Comparison of ENCODE assay signal across 1 cellular context in the genomic region with DNA sequence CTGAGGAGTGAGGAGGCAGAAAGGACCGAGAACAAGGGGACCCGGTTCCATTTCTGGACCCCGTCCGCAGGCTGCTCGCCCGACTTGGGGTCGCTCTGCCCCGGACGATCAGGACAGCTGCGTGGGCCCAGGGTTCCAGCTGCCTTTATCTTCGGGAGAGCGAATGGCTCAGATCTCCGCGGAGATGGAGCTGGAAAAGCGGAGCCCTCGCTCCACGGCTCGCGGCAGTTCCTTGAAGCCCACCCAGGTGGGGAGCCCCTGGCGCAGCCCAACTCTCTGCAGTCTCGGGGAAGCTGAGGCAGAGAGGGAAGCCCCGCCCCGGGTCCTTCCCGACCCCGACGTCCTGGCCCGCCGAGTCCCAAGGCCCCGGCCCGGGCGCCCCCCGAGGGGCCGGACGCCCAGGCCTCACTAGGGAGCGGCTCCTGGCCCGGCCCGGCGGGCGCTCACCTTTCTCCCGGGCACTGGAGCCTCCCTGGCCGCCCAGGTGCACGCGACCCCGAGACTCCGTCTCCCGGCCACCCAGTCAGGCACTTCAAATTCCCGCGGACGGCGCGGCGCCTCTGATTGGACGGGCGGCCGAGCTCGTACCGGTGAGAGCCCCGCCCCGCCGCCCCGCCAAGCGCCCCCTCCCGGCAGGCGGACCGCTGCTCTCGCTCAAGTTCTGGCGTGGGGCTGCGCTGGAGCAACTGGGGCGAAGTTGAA.
TF ChIP-seq lines count a peak whose summit lies in the region.

No MANE protein-coding gene starts in this region.

TF ChIP-seq in HEK293, 187 proteins besides CTCF, POLR2A, EP300 and RAD21 (continued from another document and continues in another):
- TF ChIP-seq ZNF768 (tag by site-specific recombination; IDR thresholded peaks at IDR 0.05) (no peak), ZNF600 (tag by site-specific recombination; IDR thresholded peaks at IDR 0.05) (peak; percentile 68; the same call in 1 of the 2 replicates), ZNF121 (tag by site-specific recombination; IDR thresholded peaks at IDR 0.05) (no peak), ZNF561 (tag by site-specific recombination; IDR thresholded peaks at IDR 0.05; ENCODE audit: borderline replicate concordance) (peak; percentile 85), HOXA7 (CRISPR knock-in tag; IDR thresholded peaks at IDR 0.05; ENCODE audit: borderline replicate concordance) (no peak), ZFHX2 (tag by site-specific recombination; conservative IDR thresholded peaks at IDR 0.05) (peak; percentile 23; the same call in 1 of the 2 replicates), KLF9 (tag by site-specific recombination; IDR thresholded peaks at IDR 0.05; ENCODE audit: low read depth) (peak; percentile 68), SP3 (tag by site-specific recombination; IDR thresholded peaks at IDR 0.05) (peak; percentile 69), ZNF324 (tag by site-specific recombination; IDR thresholded peaks at IDR 0.05) (no peak), ZNF626 (tag by site-specific recombination; IDR thresholded peaks at IDR 0.05) (no peak), OVOL3 (tag by site-specific recombination; IDR thresholded peaks at IDR 0.05) (no peak), ZNF133 (tag by site-specific recombination; IDR thresholded peaks at IDR 0.05) (no peak), ZIC2 (tag by site-specific recombination; IDR thresholded peaks at IDR 0.05) (peak; percentile 67), KLF7 (tag by site-specific recombination; IDR thresholded peaks at IDR 0.05; ENCODE audit: borderline replicate concordance) (peak; percentile 56; the same call in 1 of the 2 replicates), SP2 (tag by site-specific recombination; IDR thresholded peaks at IDR 0.05) (peak; percentile 74), ZNF585B (tag by site-specific recombination; IDR thresholded peaks at IDR 0.05) (no peak), ZBTB20 (tag by site-specific recombination; IDR thresholded peaks at IDR 0.05) (peak; percentile 39; the same call in 1 of the 2 replicates), KLF10 (tag by site-specific recombination; IDR thresholded peaks at IDR 0.05) (peak; percentile 45; the same call in 1 of the 2 replicates), ZNF830 (tag by site-specific recombination; IDR thresholded peaks at IDR 0.05; ENCODE audit: low read depth) (no peak), ZNF76 (tag by site-specific recombination; IDR thresholded peaks at IDR 0.05; ENCODE audit: borderline replicate concordance, low read depth) (peak; percentile 44; the same call in 1 of the 2 replicates), ZNF548 (tag by site-specific recombination; IDR thresholded peaks at IDR 0.05) (no peak), ZBTB21 (tag by site-specific recombination; IDR thresholded peaks at IDR 0.05) (peak; percentile 46; the same call in 1 of the 2 replicates), ZNF2 (tag by site-specific recombination; IDR thresholded peaks at IDR 0.05) (no peak; the same call in 1 of the 2 replicates)
- TF ChIP-seq, protein P1, sequence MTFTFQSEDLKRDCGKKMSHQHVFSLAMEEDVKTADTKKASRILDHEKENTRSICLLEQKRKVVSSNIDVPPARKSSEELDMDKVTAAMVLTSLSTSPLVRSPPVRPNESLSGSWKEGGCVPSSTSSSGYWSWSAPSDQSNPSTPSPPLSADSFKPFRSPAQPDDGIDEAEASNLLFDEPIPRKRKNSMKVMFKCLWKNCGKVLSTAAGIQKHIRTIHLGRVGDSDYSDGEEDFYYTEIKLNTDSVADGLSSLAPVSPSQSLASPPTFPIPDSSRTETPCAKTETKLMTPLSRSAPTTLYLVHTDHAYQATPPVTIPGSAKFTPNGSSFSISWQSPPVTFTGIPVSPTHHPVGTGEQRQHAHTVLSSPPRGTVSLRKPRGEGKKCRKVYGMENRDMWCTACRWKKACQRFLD (tag by site-specific recombination; IDR thresholded peaks at IDR 0.05), result 0 out of 2 replicates have a peak, but pooled peaks have one; percentile 20
- TF ChIP-seq, protein P2, sequence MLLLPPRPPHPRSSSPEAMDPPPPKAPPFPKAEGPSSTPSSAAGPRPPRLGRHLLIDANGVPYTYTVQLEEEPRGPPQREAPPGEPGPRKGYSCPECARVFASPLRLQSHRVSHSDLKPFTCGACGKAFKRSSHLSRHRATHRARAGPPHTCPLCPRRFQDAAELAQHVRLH (tag by site-specific recombination; IDR thresholded peaks at IDR 0.05), result peak; percentile 62; the same call in 1 of the 2 replicates
- TF ChIP-seq, protein P3, sequence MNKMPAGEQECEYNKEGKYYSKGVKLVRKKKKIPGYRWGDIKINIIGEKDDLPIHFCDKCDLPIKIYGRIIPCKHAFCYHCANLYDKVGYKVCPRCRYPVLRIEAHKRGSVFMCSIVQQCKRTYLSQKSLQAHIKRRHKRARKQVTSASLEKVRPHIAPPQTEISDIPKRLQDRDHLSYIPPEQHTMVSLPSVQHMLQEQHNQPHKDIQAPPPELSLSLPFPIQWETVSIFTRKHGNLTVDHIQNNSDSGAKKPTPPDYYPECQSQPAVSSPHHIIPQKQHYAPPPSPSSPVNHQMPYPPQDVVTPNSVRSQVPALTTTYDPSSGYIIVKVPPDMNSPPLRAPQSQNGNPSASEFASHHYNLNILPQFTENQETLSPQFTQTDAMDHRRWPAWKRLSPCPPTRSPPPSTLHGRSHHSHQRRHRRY (tag by site-specific recombination; IDR thresholded peaks at IDR 0.05), result no peak
- TF ChIP-seq, protein P4, sequence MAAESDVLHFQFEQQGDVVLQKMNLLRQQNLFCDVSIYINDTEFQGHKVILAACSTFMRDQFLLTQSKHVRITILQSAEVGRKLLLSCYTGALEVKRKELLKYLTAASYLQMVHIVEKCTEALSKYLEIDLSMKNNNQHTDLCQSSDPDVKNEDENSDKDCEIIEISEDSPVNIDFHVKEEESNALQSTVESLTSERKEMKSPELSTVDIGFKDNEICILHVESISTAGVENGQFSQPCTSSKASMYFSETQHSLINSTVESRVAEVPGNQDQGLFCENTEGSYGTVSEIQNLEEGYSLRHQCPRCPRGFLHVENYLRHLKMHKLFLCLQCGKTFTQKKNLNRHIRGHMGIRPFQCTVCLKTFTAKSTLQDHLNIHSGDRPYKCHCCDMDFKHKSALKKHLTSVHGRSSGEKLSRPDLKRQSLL (tag by site-specific recombination; IDR thresholded peaks at IDR 0.05), result peak; percentile 81
- TF ChIP-seq, protein P5, sequence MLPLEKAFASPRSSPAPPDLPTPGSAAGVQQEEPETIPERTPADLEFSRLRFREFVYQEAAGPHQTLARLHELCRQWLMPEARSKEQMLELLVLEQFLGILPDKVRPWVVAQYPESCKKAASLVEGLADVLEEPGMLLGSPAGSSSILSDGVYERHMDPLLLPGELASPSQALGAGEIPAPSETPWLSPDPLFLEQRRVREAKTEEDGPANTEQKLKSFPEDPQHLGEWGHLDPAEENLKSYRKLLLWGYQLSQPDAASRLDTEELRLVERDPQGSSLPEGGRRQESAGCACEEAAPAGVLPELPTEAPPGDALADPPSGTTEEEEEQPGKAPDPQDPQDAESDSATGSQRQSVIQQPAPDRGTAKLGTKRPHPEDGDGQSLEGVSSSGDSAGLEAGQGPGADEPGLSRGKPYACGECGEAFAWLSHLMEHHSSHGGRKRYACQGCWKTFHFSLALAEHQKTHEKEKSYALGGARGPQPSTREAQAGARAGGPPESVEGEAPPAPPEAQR (tag by site-specific recombination; IDR thresholded peaks at IDR 0.05), result no peak
- TF ChIP-seq, protein P6, sequence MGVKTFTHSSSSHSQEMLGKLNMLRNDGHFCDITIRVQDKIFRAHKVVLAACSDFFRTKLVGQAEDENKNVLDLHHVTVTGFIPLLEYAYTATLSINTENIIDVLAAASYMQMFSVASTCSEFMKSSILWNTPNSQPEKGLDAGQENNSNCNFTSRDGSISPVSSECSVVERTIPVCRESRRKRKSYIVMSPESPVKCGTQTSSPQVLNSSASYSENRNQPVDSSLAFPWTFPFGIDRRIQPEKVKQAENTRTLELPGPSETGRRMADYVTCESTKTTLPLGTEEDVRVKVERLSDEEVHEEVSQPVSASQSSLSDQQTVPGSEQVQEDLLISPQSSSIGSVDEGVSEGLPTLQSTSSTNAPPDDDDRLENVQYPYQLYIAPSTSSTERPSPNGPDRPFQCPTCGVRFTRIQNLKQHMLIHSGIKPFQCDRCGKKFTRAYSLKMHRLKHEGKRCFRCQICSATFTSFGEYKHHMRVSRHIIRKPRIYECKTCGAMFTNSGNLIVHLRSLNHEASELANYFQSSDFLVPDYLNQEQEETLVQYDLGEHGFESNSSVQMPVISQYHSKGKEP (tag by site-specific recombination; IDR thresholded peaks at IDR 0.05), result peak; percentile 49; the same call in 1 of the 2 replicates
- TF ChIP-seq, protein P7, sequence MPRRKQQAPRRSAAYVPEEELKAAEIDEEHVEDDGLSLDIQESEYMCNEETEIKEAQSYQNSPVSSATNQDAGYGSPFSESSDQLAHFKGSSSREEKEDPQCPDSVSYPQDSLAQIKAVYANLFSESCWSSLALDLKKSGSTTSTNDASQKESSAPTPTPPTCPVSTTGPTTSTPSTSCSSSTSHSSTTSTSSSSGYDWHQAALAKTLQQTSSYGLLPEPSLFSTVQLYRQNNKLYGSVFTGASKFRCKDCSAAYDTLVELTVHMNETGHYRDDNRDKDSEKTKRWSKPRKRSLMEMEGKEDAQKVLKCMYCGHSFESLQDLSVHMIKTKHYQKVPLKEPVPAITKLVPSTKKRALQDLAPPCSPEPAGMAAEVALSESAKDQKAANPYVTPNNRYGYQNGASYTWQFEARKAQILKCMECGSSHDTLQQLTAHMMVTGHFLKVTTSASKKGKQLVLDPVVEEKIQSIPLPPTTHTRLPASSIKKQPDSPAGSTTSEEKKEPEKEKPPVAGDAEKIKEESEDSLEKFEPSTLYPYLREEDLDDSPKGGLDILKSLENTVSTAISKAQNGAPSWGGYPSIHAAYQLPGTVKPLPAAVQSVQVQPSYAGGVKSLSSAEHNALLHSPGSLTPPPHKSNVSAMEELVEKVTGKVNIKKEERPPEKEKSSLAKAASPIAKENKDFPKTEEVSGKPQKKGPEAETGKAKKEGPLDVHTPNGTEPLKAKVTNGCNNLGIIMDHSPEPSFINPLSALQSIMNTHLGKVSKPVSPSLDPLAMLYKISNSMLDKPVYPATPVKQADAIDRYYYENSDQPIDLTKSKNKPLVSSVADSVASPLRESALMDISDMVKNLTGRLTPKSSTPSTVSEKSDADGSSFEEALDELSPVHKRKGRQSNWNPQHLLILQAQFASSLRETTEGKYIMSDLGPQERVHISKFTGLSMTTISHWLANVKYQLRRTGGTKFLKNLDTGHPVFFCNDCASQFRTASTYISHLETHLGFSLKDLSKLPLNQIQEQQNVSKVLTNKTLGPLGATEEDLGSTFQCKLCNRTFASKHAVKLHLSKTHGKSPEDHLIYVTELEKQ (tag by site-specific recombination; IDR thresholded peaks at IDR 0.05; ENCODE audit: borderline replicate concordance), result 0 out of 2 replicates have a peak, but pooled peaks have one; percentile 6
- TF ChIP-seq, protein P8, sequence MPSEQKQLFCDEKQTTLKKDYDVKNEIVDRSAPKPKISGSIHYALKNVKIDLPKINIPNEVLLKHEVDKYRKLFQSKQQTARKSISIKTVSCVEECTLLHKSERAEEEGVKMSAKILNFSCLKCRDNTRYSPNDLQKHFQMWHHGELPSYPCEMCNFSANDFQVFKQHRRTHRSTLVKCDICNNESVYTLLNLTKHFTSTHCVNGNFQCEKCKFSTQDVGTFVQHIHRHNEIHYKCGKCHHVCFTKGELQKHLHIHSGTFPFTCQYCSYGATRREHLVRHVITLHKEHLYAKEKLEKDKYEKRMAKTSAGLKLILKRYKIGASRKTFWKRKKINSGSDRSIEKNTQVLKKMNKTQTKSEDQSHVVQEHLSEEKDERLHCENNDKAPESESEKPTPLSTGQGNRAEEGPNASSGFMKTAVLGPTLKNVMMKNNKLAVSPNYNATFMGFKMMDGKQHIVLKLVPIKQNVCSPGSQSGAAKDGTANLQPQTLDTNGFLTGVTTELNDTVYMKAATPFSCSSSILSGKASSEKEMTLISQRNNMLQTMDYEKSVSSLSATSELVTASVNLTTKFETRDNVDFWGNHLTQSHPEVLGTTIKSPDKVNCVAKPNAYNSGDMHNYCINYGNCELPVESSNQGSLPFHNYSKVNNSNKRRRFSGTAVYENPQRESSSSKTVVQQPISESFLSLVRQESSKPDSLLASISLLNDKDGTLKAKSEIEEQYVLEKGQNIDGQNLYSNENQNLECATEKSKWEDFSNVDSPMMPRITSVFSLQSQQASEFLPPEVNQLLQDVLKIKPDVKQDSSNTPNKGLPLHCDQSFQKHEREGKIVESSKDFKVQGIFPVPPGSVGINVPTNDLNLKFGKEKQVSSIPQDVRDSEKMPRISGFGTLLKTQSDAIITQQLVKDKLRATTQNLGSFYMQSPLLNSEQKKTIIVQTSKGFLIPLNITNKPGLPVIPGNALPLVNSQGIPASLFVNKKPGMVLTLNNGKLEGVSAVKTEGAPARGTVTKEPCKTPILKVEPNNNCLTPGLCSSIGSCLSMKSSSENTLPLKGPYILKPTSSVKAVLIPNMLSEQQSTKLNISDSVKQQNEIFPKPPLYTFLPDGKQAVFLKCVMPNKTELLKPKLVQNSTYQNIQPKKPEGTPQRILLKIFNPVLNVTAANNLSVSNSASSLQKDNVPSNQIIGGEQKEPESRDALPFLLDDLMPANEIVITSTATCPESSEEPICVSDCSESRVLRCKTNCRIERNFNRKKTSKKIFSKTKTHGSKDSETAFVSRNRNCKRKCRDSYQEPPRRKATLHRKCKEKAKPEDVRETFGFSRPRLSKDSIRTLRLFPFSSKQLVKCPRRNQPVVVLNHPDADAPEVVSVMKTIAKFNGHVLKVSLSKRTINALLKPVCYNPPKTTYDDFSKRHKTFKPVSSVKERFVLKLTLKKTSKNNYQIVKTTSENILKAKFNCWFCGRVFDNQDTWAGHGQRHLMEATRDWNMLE (tag by site-specific recombination; conservative IDR thresholded peaks at IDR 0.05; ENCODE audit: low read depth), result 0 out of 2 replicates have a peak, but pooled peaks have one; percentile 38
- TF ChIP-seq, protein P9, sequence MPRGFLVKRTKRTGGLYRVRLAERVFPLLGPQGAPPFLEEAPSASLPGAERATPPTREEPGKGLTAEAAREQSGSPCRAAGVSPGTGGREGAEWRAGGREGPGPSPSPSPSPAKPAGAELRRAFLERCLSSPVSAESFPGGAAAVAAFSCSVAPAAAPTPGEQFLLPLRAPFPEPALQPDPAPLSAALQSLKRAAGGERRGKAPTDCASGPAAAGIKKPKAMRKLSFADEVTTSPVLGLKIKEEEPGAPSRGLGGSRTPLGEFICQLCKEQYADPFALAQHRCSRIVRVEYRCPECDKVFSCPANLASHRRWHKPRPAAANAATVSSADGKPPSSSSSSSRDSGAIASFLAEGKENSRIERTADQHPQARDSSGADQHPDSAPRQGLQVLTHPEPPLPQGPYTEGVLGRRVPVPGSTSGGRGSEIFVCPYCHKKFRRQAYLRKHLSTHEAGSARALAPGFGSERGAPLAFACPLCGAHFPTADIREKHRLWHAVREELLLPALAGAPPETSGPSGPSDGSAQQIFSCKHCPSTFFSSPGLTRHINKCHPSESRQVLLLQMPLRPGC (tag by site-specific recombination; IDR thresholded peaks at IDR 0.05), result 0 out of 2 replicates have a peak, but pooled peaks have one; percentile 14
- TF ChIP-seq, protein P10, sequence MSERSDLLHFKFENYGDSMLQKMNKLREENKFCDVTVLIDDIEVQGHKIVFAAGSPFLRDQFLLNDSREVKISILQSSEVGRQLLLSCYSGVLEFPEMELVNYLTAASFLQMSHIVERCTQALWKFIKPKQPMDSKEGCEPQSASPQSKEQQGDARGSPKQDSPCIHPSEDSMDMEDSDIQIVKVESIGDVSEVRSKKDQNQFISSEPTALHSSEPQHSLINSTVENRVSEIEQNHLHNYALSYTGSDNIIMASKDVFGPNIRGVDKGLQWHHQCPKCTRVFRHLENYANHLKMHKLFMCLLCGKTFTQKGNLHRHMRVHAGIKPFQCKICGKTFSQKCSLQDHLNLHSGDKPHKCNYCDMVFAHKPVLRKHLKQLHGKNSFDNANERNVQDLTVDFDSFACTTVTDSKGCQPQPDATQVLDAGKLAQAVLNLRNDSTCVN (tag by site-specific recombination; optimal IDR thresholded peaks at IDR 0.05), result peak; percentile 85
